Comparison of ENCODE assay signal across 14 cellular contexts in genomic region chr17:15273141-15273793, GRCh38. TPM values are rescaled to one million over a fixed set of nuclear protein-coding genes. Genes with fewer than 3 reads are reported as not detected.
DNase-seq lines count a peak whose midpoint lies in the region; ATAC-seq, FAIRE-seq and TF ChIP-seq lines count a peak whose summit lies in the region.
"Had no signal": no experiment of that assay in that cellular context is flagged by ENCODE, and none has a peak within 500 bp of the region (broad histone marks: within the 10 kb centered on the region; RNA-seq: fewer than 3 reads in every experiment).

No MANE protein-coding gene starts in this region.

- peak; percentile 98 for DNase-seq in AG10803 (ENCODE audit: low read depth)
- peak; percentile 82 for DNase-seq in RCC 7860 (ENCODE audit: low spot score)
- DNase-seq in fibroblast of peridontal ligament (ENCODE audit: extremely low read depth), result peak; percentile 94
- no peak for DNase-seq in psoas muscle
- DNase-seq in activated T-cell treated with anti-CD3 and anti-CD28 coated beads, Interleukin-2, amount 50 U/mL, for 24 hours, result no peak
- no peak for DNase-seq in GF-D8 (lab: John Stamatoyannopoulos, UW)
- DNase-seq: amniotic stem cell, NCI-H1092 treated with DMSO at 0.1 percent for 48 hours, T-helper 17 cell had no signal

- peaks cover 4% of the 10 kb centered on the region for H3K9me3 Mint-ChIP-seq in activated T-cell treated with anti-CD3 and anti-CD28 coated beads, Interleukin-2, amount 50 U/mL, for 24 hours

- WGBS in psoas muscle, 3 donors, result 61 to 70% (median 65%) methylated on average over 5 of the region's 5 CpGs

- peak; percentile 45 to 75 (median 62) for ATAC-seq in psoas muscle
- ATAC-seq in GM21526 (IDR thresholded peaks at IDR 0.05; ENCODE audit: low FRiP score, unreplicated experiment), result no peak
- ATAC-seq in HG03342 (IDR thresholded peaks at IDR 0.05; ENCODE audit: unreplicated experiment), result no peak
- ATAC-seq: GM23338, T-helper 17 cell had no signal

- H3K27ac Mint-ChIP-seq in activated T-cell treated with anti-CD3 and anti-CD28 coated beads, Interleukin-2, amount 50 U/mL, for 24 hours, result no peak overlapping the region
- H3K27ac Mint-ChIP-seq: GM23338, T-helper 17 cell had no signal

- H3K36me3 Mint-ChIP-seq in activated T-cell treated with anti-CD3 and anti-CD28 coated beads, Interleukin-2, amount 50 U/mL, for 24 hours (ENCODE audit: low read depth), result no peaks in the 10 kb centered on the region

- TF ChIP-seq CTCF in AG10803 (conservative IDR thresholded peaks at IDR 0.05; ENCODE audit: low read length) (0 out of 2 replicates have a peak, but pooled peaks have one; percentile 9), psoas muscle (IDR thresholded peaks at IDR 0.05) (no peak)

- peaks cover 7% of the 10 kb centered on the region for H3K4me1 ChIP-seq in psoas muscle

- no peaks in the 10 kb centered on the region for H3K9me3 ChIP-seq in psoas muscle

- H3K4me1 Mint-ChIP-seq in activated T-cell treated with anti-CD3 and anti-CD28 coated beads, Interleukin-2, amount 50 U/mL, for 24 hours (ENCODE audit: low read depth), result peaks cover 5% of the 10 kb centered on the region

- H3K4me3 ChIP-seq in AG10803 (ENCODE audit: low read length) (no peak overlapping the region), psoas muscle (no peak overlapping the region)
- H3K4me3 ChIP-seq: BLaER1 treated with 17β-estradiol and CSF1 and Interleukin-3, amounts not matched to agents 10 nM and 100 nM; GM23338 had no signal

- no peaks in the 10 kb centered on the region for H3K36me3 ChIP-seq in psoas muscle (ENCODE audit: insufficient read depth in 1 of 2, low read depth in 1 of 2)
- H3K36me3 ChIP-seq: BLaER1 treated with 17β-estradiol and CSF1 and Interleukin-3, amounts not matched to agents 10 nM and 100 nM had no signal

- intact Hi-C loops in psoas muscle (cut with DNase I), result no loop called here

- peak; percentile 93 for FAIRE-seq in RCC 7860 (lab: Jason Lieb, UNC)

- no peak overlapping the region for H3K4me3 Mint-ChIP-seq in activated T-cell treated with anti-CD3 and anti-CD28 coated beads, Interleukin-2, amount 50 U/mL, for 24 hours
- H3K4me3 Mint-ChIP-seq: GM23338, T-helper 17 cell had no signal

- no peaks in the 10 kb centered on the region for H3K27me3 ChIP-seq in psoas muscle (ENCODE audit: insufficient read depth in 3 of 3, low read length in 2 of 3)
- H3K27me3 ChIP-seq: BLaER1 treated with 17β-estradiol and CSF1 and Interleukin-3, amounts not matched to agents 10 nM and 100 nM had no signal

- H3K27ac ChIP-seq in psoas muscle, result peak overlapping the region; percentile 38
- H3K27ac ChIP-seq: BLaER1 treated with 17β-estradiol and CSF1 and Interleukin-3, amounts not matched to agents 10 nM and 100 nM; epithelial cell of prostate had no signal

- H3K27me3 Mint-ChIP-seq in activated T-cell treated with anti-CD3 and anti-CD28 coated beads, Interleukin-2, amount 50 U/mL, for 24 hours, result peaks cover 31% of the 10 kb centered on the region

RNA-seq across cellular contexts. Expression of gene PMP22, which starts 8.1 kb away (rescaled TPM):
- total RNA-seq in psoas muscle, result 100 to 1,000 TPM in 2 of 4 donors, 10 to 100 TPM in 2; 39.3 to 317 (median 143) TPM
- polyA plus RNA-seq in psoas muscle, result 100 to 1,000 TPM in 2 of 3 donors, 10 to 100 TPM in 1; 50.4 to 269 (median 195) TPM
- total RNA-seq: T-helper 17 cell had no signal

Comparison
In these comparisons a context has a peak if more than half of its experiments do, and no peak if none do; other contexts are left out.
1. DNase-seq: peak in AG10803 (single experiment), RCC 7860 (single experiment) and fibroblast of peridontal ligament (single experiment); none in psoas muscle (0 of 2), activated T-cell treated with anti-CD3 and anti-CD28 coated beads, Interleukin-2, amount 50 U/mL, for 24 hours (single experiment) and GF-D8 (single experiment).
2. ATAC-seq: peak in psoas muscle (4 of 4); none in GM21526 (single experiment) and HG03342 (single experiment).